Comparison of ENCODE assay signal across 1 cellular context in genomic region chr5:142529626-142530278, GRCh38.
TF ChIP-seq lines count a peak whose summit lies in the region.

No MANE protein-coding gene starts in this region.

TF ChIP-seq in HCT116, 20 proteins besides CTCF, POLR2A, EP300 and RAD21 (continued from another document):
- TF ChIP-seq ZBTB33 (IDR thresholded peaks at IDR 0.05; ENCODE audit: extremely low read depth, insufficient replicate concordance, low read length) = no peak
